ENCODE assay signal across 9 cellular contexts in genomic region chr12:121576851-121577391, GRCh38. TPM values are rescaled to one million over a fixed set of nuclear protein-coding genes. Genes with fewer than 3 reads are reported as not detected.
DNase-seq lines count a peak whose midpoint lies in the region; ATAC-seq, FAIRE-seq and TF ChIP-seq lines count a peak whose summit lies in the region.
"Had no signal": no experiment of that assay in that cellular context is flagged by ENCODE, and none has a peak within 500 bp of the region (broad histone marks: within the 10 kb centered on the region; RNA-seq: fewer than 3 reads in every experiment).

No MANE protein-coding gene starts in this region.

- no peaks in the 10 kb centered on the region for H3K9me3 Mint-ChIP-seq in progenitor cell of endocrine pancreas (ENCODE audit: low read depth)

- peak overlapping the region; percentile 69 for H3K4me3 Mint-ChIP-seq in progenitor cell of endocrine pancreas (ENCODE audit: low read depth)

- H3K36me3 Mint-ChIP-seq in progenitor cell of endocrine pancreas (ENCODE audit: insufficient read depth) = peaks cover 9% of the 10 kb centered on the region

- H3K27ac Mint-ChIP-seq in progenitor cell of endocrine pancreas = peak overlapping the region; percentile 90

- peaks cover 18% of the 10 kb centered on the region for H3K36me3 ChIP-seq in ES-I3 (ENCODE audit: insufficient read depth, low read length)

- no peaks in the 10 kb centered on the region for H3K27me3 Mint-ChIP-seq in progenitor cell of endocrine pancreas

- no peak for FAIRE-seq in RCC 7860 (lab: Jason Lieb, UNC)

- H3K4me1 Mint-ChIP-seq in progenitor cell of endocrine pancreas (ENCODE audit: low read depth) = peaks cover 44% of the 10 kb centered on the region

- no peak overlapping the region for H3K4me3 ChIP-seq in epithelial cell of esophagus (ENCODE audit: low read length)
- H3K4me3 ChIP-seq: mucosa of descending colon had no signal

- H3K4me1 ChIP-seq in ES-I3 (ENCODE audit: insufficient read depth, low read length) = peaks cover 20% of the 10 kb centered on the region

- no peaks in the 10 kb centered on the region for H3K9me3 ChIP-seq in ES-I3 (ENCODE audit: control insufficient read depth, insufficient read depth, low read length)
- H3K9me3 ChIP-seq: mucosa of descending colon had no signal

- H3K9ac ChIP-seq in ES-I3 (ENCODE audit: low read depth, low read length) = peak overlapping the region; percentile 97

- TF ChIP-seq CTCF in epithelial cell of esophagus (IDR thresholded peaks at IDR 0.05; ENCODE audit: insufficient read depth, low read depth, low read length, missing control alignments) (no peak), progenitor cell of endocrine pancreas (IDR thresholded peaks at IDR 0.05; ENCODE audit: unreplicated experiment) (no peak)

- DNase-seq in RCC 7860 (ENCODE audit: low spot score) (peak; percentile 83), epithelial cell of esophagus (ENCODE audit: low read depth) (peak; percentile 86), progenitor cell of endocrine pancreas (ENCODE audit: low spot score, unreplicated experiment) (no peak), NCI-H2196 treated with DMSO at 0.1 percent for 48 hours (lab: John Stamatoyannopoulos, UW; ENCODE audit: unreplicated experiment) (no peak), SW480 (ENCODE audit: low spot score) (no peak)
- no peak for DNase-seq in activated naive CD4-positive, alpha-beta T cell (lab: John Stamatoyannopoulos, UW)
- DNase-seq: mucosa of descending colon had no signal

- ATAC-seq in HG03469 (IDR thresholded peaks at IDR 0.05; ENCODE audit: unreplicated experiment) = no peak
- ATAC-seq: mucosa of descending colon had no signal

RNA-seq across cellular contexts. Expression of gene KDM2B, which starts 3.9 kb away (rescaled TPM):
- total RNA-seq in progenitor cell of endocrine pancreas = 74.0 and 79.2 TPM in 2 replicates

RNA-seq across cellular contexts. Expression of gene ORAI1, which starts 49.4 kb away (rescaled TPM):
- 18.9 and 19.3 TPM in 2 replicates for total RNA-seq in progenitor cell of endocrine pancreas

Comparison
In these comparisons a context has a peak if more than half of its experiments do, and no peak if none do; other contexts are left out.
1. DNase-seq: peak in RCC 7860 (single experiment) and epithelial cell of esophagus (single experiment); none in progenitor cell of endocrine pancreas (single experiment), activated naive CD4-positive, alpha-beta T cell (0 of 4), NCI-H2196 treated with DMSO at 0.1 percent for 48 hours (single experiment) and SW480 (single experiment).